Comparison of ENCODE assay signal across 8 cellular contexts in genomic region chr10:3783721-3784432, GRCh38. TPM values are rescaled to one million over a fixed set of nuclear protein-coding genes. Genes with fewer than 3 reads are reported as not detected.
A peak's percentile ranks its signal among the peaks of the same experiment; 100 is the strongest.
DNase-seq lines count a peak whose midpoint lies in the region; ATAC-seq and TF ChIP-seq lines count a peak whose summit lies in the region.

No MANE protein-coding gene starts in this region.

- H3K4me3 Mint-ChIP-seq in activated T-helper 2 cell treated with anti-CD3 and anti-CD28 coated beads, Interferon-gamma antibody, Interleukin-2, Interleukin-4, amounts not matched to agents 10 μg/mL and 5 μg/mL and 100 μg/mL, durations not matched to agents 14 hours and 24 hours and 36 hours (ENCODE audit: low read depth) = peak overlapping the region; percentile 85
- peak overlapping the region; percentile 94 for H3K4me3 Mint-ChIP-seq in neural crest cell

- H3K4me1 Mint-ChIP-seq in activated T-helper 2 cell treated with anti-CD3 and anti-CD28 coated beads, Interferon-gamma antibody, Interleukin-2, Interleukin-4, amounts not matched to agents 10 μg/mL and 5 μg/mL and 100 μg/mL, durations not matched to agents 14 hours and 24 hours and 36 hours (ENCODE audit: low read depth) = peaks cover 46% of the 10 kb centered on the region
- H3K4me1 Mint-ChIP-seq in neural crest cell = peaks cover 46% of the 10 kb centered on the region

- no peak for TF ChIP-seq CTCF in foreskin fibroblast (IDR thresholded peaks at IDR 0.05; ENCODE audit: low read depth, low read length)
- TF ChIP-seq CTCF in neural crest cell (conservative IDR thresholded peaks at IDR 0.05) = no peak

- H3K4me3 ChIP-seq in foreskin fibroblast (ENCODE audit: low read depth in 1 of 2, low read length in 2 of 2) = peak overlapping the region; percentile 77 to 89

- intact Hi-C loops in Right ventricle myocardium inferior (cut with DNase I) = loop anchor here (1.0 to 10.0 kb wide), 9 partner anchors 101 to 873 kb away; no protein-coding TSS in a partner anchor
- intact Hi-C loops in cardiac septum (cut with DNase I) = loop anchor here (2.0 to 10.0 kb wide), 7 partner anchors 67 to 983 kb away; no protein-coding TSS in a partner anchor
- intact Hi-C loops in activated T-helper 2 cell treated with anti-CD3 and anti-CD28 coated beads, Interferon-gamma antibody, Interleukin-2, Interleukin-4, amounts not matched to agents 10 μg/mL and 5 μg/mL and 100 μg/mL, durations not matched to agents 14 hours and 24 hours and 36 hours (cut with micrococcal nuclease) = loop anchor here (1.0 to 5.0 kb wide), 4 partner anchors 25 to 44 kb away; no protein-coding TSS in a partner anchor

- H3K27ac Mint-ChIP-seq in activated T-helper 2 cell treated with anti-CD3 and anti-CD28 coated beads, Interferon-gamma antibody, Interleukin-2, Interleukin-4, amounts not matched to agents 10 μg/mL and 5 μg/mL and 100 μg/mL, durations not matched to agents 14 hours and 24 hours and 36 hours = peak overlapping the region; percentile 98
- H3K27ac Mint-ChIP-seq in neural crest cell (ENCODE audit: unreplicated experiment) = peak overlapping the region; percentile 98

- no peaks in the 10 kb centered on the region for H3K9me3 Mint-ChIP-seq in activated T-helper 2 cell treated with anti-CD3 and anti-CD28 coated beads, Interferon-gamma antibody, Interleukin-2, Interleukin-4, amounts not matched to agents 10 μg/mL and 5 μg/mL and 100 μg/mL, durations not matched to agents 14 hours and 24 hours and 36 hours
- H3K9me3 Mint-ChIP-seq in neural crest cell = no peaks in the 10 kb centered on the region

- peak; percentile 85 for DNase-seq in Right ventricle myocardium inferior (ENCODE audit: missing footprints)
- DNase-seq in cardiac septum (ENCODE audit: low spot score) = no peak
- DNase-seq in NCI-H460 (ENCODE audit: extremely low read depth, low read depth) = peak; percentile 60
- peak; percentile 38 for DNase-seq in activated T-helper 2 cell treated with anti-CD3 and anti-CD28 coated beads, Interferon-gamma antibody, Interleukin-2, Interleukin-4, amounts not matched to agents 10 μg/mL and 5 μg/mL and 100 μg/mL, durations not matched to agents 14 hours and 24 hours and 36 hours (ENCODE audit: low spot score)
- peak in 1 of 2 donors; percentile 70 for DNase-seq in foreskin fibroblast
- DNase-seq in neural crest cell (ENCODE audit: low read depth, low spot score) = no peak

- H3K36me3 Mint-ChIP-seq in activated T-helper 2 cell treated with anti-CD3 and anti-CD28 coated beads, Interferon-gamma antibody, Interleukin-2, Interleukin-4, amounts not matched to agents 10 μg/mL and 5 μg/mL and 100 μg/mL, durations not matched to agents 14 hours and 24 hours and 36 hours (ENCODE audit: low read depth) = peaks cover 58% of the 10 kb centered on the region
- peaks cover 13% of the 10 kb centered on the region for H3K36me3 Mint-ChIP-seq in neural crest cell (ENCODE audit: low read depth)

- peak; percentile 15 for ATAC-seq in Right ventricle myocardium inferior
- ATAC-seq in GM21526 (IDR thresholded peaks at IDR 0.05; ENCODE audit: low FRiP score, unreplicated experiment) = no peak
- no peak for ATAC-seq in GM21381 (IDR thresholded peaks at IDR 0.05; ENCODE audit: unreplicated experiment)

- H3K27me3 Mint-ChIP-seq in activated T-helper 2 cell treated with anti-CD3 and anti-CD28 coated beads, Interferon-gamma antibody, Interleukin-2, Interleukin-4, amounts not matched to agents 10 μg/mL and 5 μg/mL and 100 μg/mL, durations not matched to agents 14 hours and 24 hours and 36 hours (ENCODE audit: low read depth) = no peaks in the 10 kb centered on the region
- H3K27me3 Mint-ChIP-seq in neural crest cell (ENCODE audit: low read depth) = peaks cover 2% of the 10 kb centered on the region

RNA-seq across cellular contexts. Expression of gene KLF6, which starts 1.1 kb away (rescaled TPM):
- total RNA-seq in Right ventricle myocardium inferior = 68.4 TPM
- 83.1 TPM for total RNA-seq in cardiac septum
- 8.8 and 15.7 TPM in 2 replicates for total RNA-seq in NCI-H460 (2014; rRNA removed; shearing (Covaris generic))
- polyA plus RNA-seq in NCI-H460 (2014; cell fraction: nucleus; rRNA removed) = 7.2 and 9.7 TPM in 2 replicates
- total RNA-seq in activated T-helper 2 cell treated with anti-CD3 and anti-CD28 coated beads, Interferon-gamma antibody, Interleukin-2, Interleukin-4, amounts not matched to agents 10 μg/mL and 5 μg/mL and 100 μg/mL, durations not matched to agents 14 hours and 24 hours and 36 hours = 126 and 129 TPM in 2 replicates
- total RNA-seq in neural crest cell = 38.6 and 40.2 TPM in 2 replicates

Comparison
In these comparisons a context has a peak if more than half of its experiments do, and no peak if none do; other contexts are left out.
1. DNase-seq: peak in Right ventricle myocardium inferior (single experiment), NCI-H460 (single experiment) and activated T-helper 2 cell treated with anti-CD3 and anti-CD28 coated beads, Interferon-gamma antibody, Interleukin-2, Interleukin-4, amounts not matched to agents 10 μg/mL and 5 μg/mL and 100 μg/mL, durations not matched to agents 14 hours and 24 hours and 36 hours (single experiment); none in cardiac septum (single experiment) and neural crest cell (single experiment).